8 cellular contexts compared by ENCODE assay signal in the genomic region with DNA sequence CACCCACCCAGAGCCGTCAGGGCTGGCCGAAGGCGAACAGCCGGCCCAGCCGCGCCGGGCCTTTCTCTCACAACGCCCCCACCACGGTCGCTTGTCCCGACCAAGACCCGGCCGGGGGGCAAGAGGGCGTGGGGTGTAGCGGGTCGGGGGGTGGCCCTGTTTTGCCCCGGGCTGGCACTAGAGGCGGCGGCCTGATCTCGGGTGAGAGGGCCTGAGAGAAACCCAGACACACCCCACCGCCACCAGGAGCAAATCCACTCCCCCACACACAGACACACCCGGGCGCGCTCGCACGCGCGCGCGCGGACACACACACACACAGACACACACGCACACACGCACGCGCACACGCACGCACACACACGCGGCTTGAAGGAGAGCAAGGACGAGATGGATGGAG.
DNase-seq lines count a peak whose midpoint lies in the region; TF ChIP-seq lines count a peak whose summit lies in the region.
"Not testable (repeated sequence)": the region's sequence is repeated elsewhere in the genome, so short reads cannot be mapped to it uniquely, and the experiment has no call there.

No MANE protein-coding gene starts in this region.

- not testable (repeated sequence) for H3K27ac ChIP-seq in PC-9; mesenchymal stem cell (ENCODE audit: low read length, poor library complexity, severe bottlenecking)
- peak overlapping the region; percentile 41 to 50 for H3K27ac ChIP-seq in ascending aorta

- H2AK5ac ChIP-seq in mesenchymal stem cell (ENCODE audit: low read length, severe bottlenecking) = not testable (repeated sequence)

- not testable (repeated sequence) for H3K27ac Mint-ChIP-seq in activated CD4-positive, alpha-beta memory T cell treated with anti-CD3 and anti-CD28 coated beads for 36 hours; glutamatergic neuron (ENCODE audit: unreplicated experiment)

- H3K9ac ChIP-seq in mesenchymal stem cell (ENCODE audit: low read length) = not testable (repeated sequence)

- peak overlapping the region; percentile 53; the same call in 1 of the 2 replicates for H3K4me3 ChIP-seq in PC-9
- H3K4me3 ChIP-seq in ascending aorta = peak overlapping the region; percentile 35 to 58
- peak overlapping the region in 1 of 2 experiments; percentile 44 for H3K4me3 ChIP-seq in mesenchymal stem cell (ENCODE audit: insufficient read depth in 1 of 2, low read depth in 1 of 2, low read length in 2 of 2)

- POLR2A ChIA-PET in PC-9 (lab: Charles Lee; ENCODE audit: unreplicated experiment); activated CD4-positive, alpha-beta memory T cell treated with anti-CD3 and anti-CD28 coated beads for 36 hours (lab: Charles Lee): not testable (repeated sequence)

- not testable (repeated sequence) for TF ChIP-seq CTCF in PC-9 (conservative IDR thresholded peaks at IDR 0.05); ascending aorta (IDR thresholded peaks at IDR 0.05); glutamatergic neuron (IDR thresholded peaks at IDR 0.05; ENCODE audit: partially characterized antibody, unreplicated experiment)

- not testable (repeated sequence) for H3F3A ChIP-seq in PC-9 (ENCODE audit: insufficient read depth, low read depth)

- peak; percentile 37 for DNase-seq in ELR (ENCODE audit: low read depth)
- peak in 1 of 2 experiments; percentile 37 for DNase-seq in PC-9
- peak; percentile 42 for DNase-seq in activated CD4-positive, alpha-beta memory T cell treated with anti-CD3 and anti-CD28 coated beads for 36 hours
- peak; percentile 39 to 83 for DNase-seq in ascending aorta (ENCODE audit: low spot score in 2 of 2)
- DNase-seq in glutamatergic neuron = peak; percentile 25
- DNase-seq in mesenchymal stem cell = peak; percentile 20
- peak; percentile 4 to 26 for DNase-seq in stimulated activated CD4-positive, alpha-beta T cell treated with anti-CD3 and anti-CD28 coated beads, Interleukin-12 subunit alpha, Interleukin-12 subunit beta, amount 100 ng/mL, for 24 hours (ENCODE audit: low read depth in 2 of 2)
- DNase-seq in ureter (ENCODE audit: low spot score) = peak; percentile 84

- H3K14ac ChIP-seq in mesenchymal stem cell (ENCODE audit: low read length in 2 of 2) = not testable (repeated sequence)

- H3K4ac ChIP-seq in mesenchymal stem cell (ENCODE audit: low read depth in 1 of 2, low read length in 2 of 2) = not testable (repeated sequence)

- H3K18ac ChIP-seq in mesenchymal stem cell (ENCODE audit: low read depth in 1 of 2, low read length in 2 of 2) = peak overlapping the region in 1 of 2 experiments; percentile 34

- not testable (repeated sequence) for H3K79me1 ChIP-seq in mesenchymal stem cell (replicated peaks; ENCODE audit: low read length, poor library complexity, severe bottlenecking)

- H3K9me3 ChIP-seq in PC-9 (ENCODE audit: insufficient read depth, low read depth); ascending aorta; mesenchymal stem cell (ENCODE audit: control insufficient read depth, low read length): not testable (repeated sequence)

- not testable (repeated sequence) for H3K23ac ChIP-seq in mesenchymal stem cell (ENCODE audit: low read length in 2 of 2)

- intact Hi-C loops in PC-9 (cut with micrococcal nuclease; ENCODE audit: unreplicated experiment); activated CD4-positive, alpha-beta memory T cell treated with anti-CD3 and anti-CD28 coated beads for 36 hours (cut with micrococcal nuclease); ascending aorta (cut with DNase I): not testable (repeated sequence)

- H3K4me3 Mint-ChIP-seq in activated CD4-positive, alpha-beta memory T cell treated with anti-CD3 and anti-CD28 coated beads for 36 hours; glutamatergic neuron (ENCODE audit: unreplicated experiment): not testable (repeated sequence)

- H3K9me2 ChIP-seq in PC-9 (ENCODE audit: insufficient read depth) = not testable (repeated sequence)

- H2AFZ ChIP-seq in PC-9; mesenchymal stem cell (ENCODE audit: low read depth, low read length): not testable (repeated sequence)

- H3K36me3 ChIP-seq in PC-9 (ENCODE audit: low read depth); ascending aorta; mesenchymal stem cell (ENCODE audit: control insufficient read depth in 1 of 2, insufficient read depth in 2 of 2, low read depth in 1 of 2, low read length in 2 of 2): not testable (repeated sequence)

- not testable (repeated sequence) for H4K20me1 ChIP-seq in PC-9 (ENCODE audit: insufficient read depth)

- 29% methylated on average over 9 of the region's 40 CpGs for WGBS in mesenchymal stem cell

- not testable (repeated sequence) for H2BK120ac ChIP-seq in mesenchymal stem cell (ENCODE audit: low read depth, low read length)

- not testable (repeated sequence) for H3K36me3 Mint-ChIP-seq in activated CD4-positive, alpha-beta memory T cell treated with anti-CD3 and anti-CD28 coated beads for 36 hours; glutamatergic neuron (ENCODE audit: unreplicated experiment)

- H3K79me2 ChIP-seq in PC-9 (ENCODE audit: low read depth) = not testable (repeated sequence)

- not testable (repeated sequence) for H2BK15ac ChIP-seq in mesenchymal stem cell (ENCODE audit: low read depth, poor library complexity, severe bottlenecking)

- H4K8ac ChIP-seq in mesenchymal stem cell (ENCODE audit: low read length) = not testable (repeated sequence)

- BruUV-seq in PC-9 (replicated peaks; lab: Mats Ljungman, UMichigan) = not testable (repeated sequence)

- H3K4me2 ChIP-seq in PC-9 = peak overlapping the region; percentile 70
- not testable (repeated sequence) for H3K4me2 ChIP-seq in mesenchymal stem cell (ENCODE audit: low read length, poor library complexity, severe bottlenecking)

- H3K4me1 ChIP-seq in PC-9 (replicated peaks; ENCODE audit: insufficient read depth); ascending aorta; mesenchymal stem cell (ENCODE audit: control insufficient read depth, insufficient read depth, low read depth, low read length): not testable (repeated sequence)

- not testable (repeated sequence) for H3K27me3 ChIP-seq in PC-9 (ENCODE audit: insufficient read depth, low read depth); ascending aorta; mesenchymal stem cell (ENCODE audit: control insufficient read depth in 1 of 2, insufficient read depth in 1 of 2, low read length in 2 of 2)

- CTCF ChIA-PET in PC-9 (lab: Charles Lee); activated CD4-positive, alpha-beta memory T cell treated with anti-CD3 and anti-CD28 coated beads for 36 hours (lab: Charles Lee): not testable (repeated sequence)

- H3K27me3 Mint-ChIP-seq in activated CD4-positive, alpha-beta memory T cell treated with anti-CD3 and anti-CD28 coated beads for 36 hours; glutamatergic neuron (ENCODE audit: unreplicated experiment): not testable (repeated sequence)

- not testable (repeated sequence) for H2BK12ac ChIP-seq in mesenchymal stem cell (ENCODE audit: low read length in 2 of 2)

- not testable (repeated sequence) for H4K91ac ChIP-seq in mesenchymal stem cell (ENCODE audit: low read length)

- H2BK5ac ChIP-seq in mesenchymal stem cell (ENCODE audit: low read depth, low read length, poor library complexity, severe bottlenecking) = not testable (repeated sequence)

- H3K4me1 Mint-ChIP-seq in activated CD4-positive, alpha-beta memory T cell treated with anti-CD3 and anti-CD28 coated beads for 36 hours (ENCODE audit: low read depth); glutamatergic neuron (ENCODE audit: low read depth, unreplicated experiment): not testable (repeated sequence)

- H3K9me3 Mint-ChIP-seq in activated CD4-positive, alpha-beta memory T cell treated with anti-CD3 and anti-CD28 coated beads for 36 hours; glutamatergic neuron (ENCODE audit: unreplicated experiment): not testable (repeated sequence)
